Comparison of ENCODE assay signal across 17 cellular contexts in the genomic region with DNA sequence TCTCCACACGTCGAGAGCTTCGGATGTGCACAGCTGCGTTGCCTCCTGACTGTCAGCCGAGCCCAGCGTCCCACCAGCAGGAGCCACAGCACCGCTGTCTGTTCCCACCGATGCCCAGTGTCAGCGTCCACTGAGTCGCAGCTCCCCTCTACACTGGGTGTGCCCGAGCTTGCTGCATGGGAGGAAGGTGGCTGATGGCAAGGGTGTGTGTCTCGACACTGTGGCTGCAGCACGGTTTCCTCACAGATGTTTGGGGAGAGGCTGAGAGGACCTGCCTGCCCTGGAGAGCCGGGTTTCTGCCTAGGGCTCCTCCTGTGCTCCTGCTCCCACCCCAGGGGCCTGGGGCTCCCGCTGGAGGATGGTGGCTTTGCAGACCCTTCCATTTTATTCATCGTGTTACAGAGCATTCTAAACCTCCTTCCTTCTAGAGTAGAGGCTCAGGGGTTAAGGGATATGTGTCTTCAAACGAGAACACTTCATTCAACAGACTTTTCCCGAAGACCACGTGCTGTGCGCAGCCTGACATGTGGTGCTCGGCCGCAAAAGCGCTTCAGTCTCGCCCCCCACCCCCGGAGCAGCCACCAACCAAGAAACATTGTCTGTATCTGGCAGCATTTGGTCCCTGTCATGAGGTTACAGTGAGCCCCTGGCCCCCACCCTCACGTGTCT.
A peak's percentile ranks its signal among the peaks of the same experiment; 100 is the strongest.
DNase-seq lines count a peak whose midpoint lies in the region; ATAC-seq, FAIRE-seq and TF ChIP-seq lines count a peak whose summit lies in the region.
"Had no signal": no experiment of that assay in that cellular context is flagged by ENCODE, and none has a peak within 500 bp of the region (broad histone marks: within the 10 kb centered on the region; RNA-seq: fewer than 3 reads in every experiment).

No MANE protein-coding gene starts in this region.

- no peaks in the 10 kb centered on the region for H3K79me1 ChIP-seq in H1 (ENCODE audit: low read depth, low read length)

- TF ChIP-seq RAD21 in H1 (IDR thresholded peaks at IDR 0.05 in 1 of 2, conservative IDR thresholded peaks at IDR 0.05 in 1 of 2; ENCODE audit: low read depth in 2 of 2, low read length in 2 of 2), result no peak

- H2BK12ac ChIP-seq in H1 (ENCODE audit: low read depth, low read length), result no peak overlapping the region

- intact Hi-C loops in cardiac septum (cut with DNase I) (no loop called here), Right ventricle myocardium superior (cut with DNase I) (no loop called here), sigmoid colon (cut with DNase I) (no loop called here), posterior vena cava (cut with DNase I) (no loop called here)

- peaks cover 0 to 2% (median 0%) of the 10 kb centered on the region in 4 experiments; a peak in 2 of 7 replicates for H3K27me3 ChIP-seq in H1 (replicated peaks in 1 of 4; ENCODE audit: control insufficient read depth in 3 of 4, extremely low read depth in 1 of 4, insufficient read depth in 3 of 4, low read length in 3 of 4)
- no peaks in the 10 kb centered on the region for H3K27me3 ChIP-seq in sigmoid colon

- no peaks in the 10 kb centered on the region for H3K36me3 ChIP-seq in H1 (ENCODE audit: control insufficient read depth in 2 of 4, insufficient read depth in 4 of 4, low read length in 3 of 4)
- H3K36me3 ChIP-seq in sigmoid colon, result no peaks in the 10 kb centered on the region
- H3K36me3 ChIP-seq: HAP-1 had no signal

- CTCF ChIA-PET in HEK293T (lab: Yijun Ruan, JAX) (no interaction called here), H1 (lab: Charles Lee; ENCODE audit: partially characterized antibody) (no interaction called here)

- no peak overlapping the region for H2BK120ac ChIP-seq in H1 (replicated peaks; ENCODE audit: low read depth, low read length)

- H2BK15ac ChIP-seq in H1 (ENCODE audit: low read length), result no peak overlapping the region

- H2AFZ ChIP-seq in H1 (ENCODE audit: low read length), result no peak overlapping the region
- H2AFZ ChIP-seq: GM23338 had no signal

- no peak overlapping the region for H3K56ac ChIP-seq in H1 (replicated peaks; ENCODE audit: insufficient read length, low read depth, low read length)

- H3K18ac ChIP-seq in H1 (ENCODE audit: extremely low read depth, low read length), result no peak overlapping the region

- TF ChIP-seq CTCF in H1 (IDR thresholded peaks at IDR 0.05; ENCODE audit: control extremely low read depth in 1 of 3, insufficient read depth in 1 of 3, low read depth in 1 of 3, low read length in 3 of 3), result no peak
- no peak for TF ChIP-seq CTCF in sigmoid colon (IDR thresholded peaks at IDR 0.05)
- no peak for TF ChIP-seq CTCF in omental fat pad (IDR thresholded peaks at IDR 0.05)

- no peak overlapping the region for H2BK5ac ChIP-seq in H1 (ENCODE audit: low read depth, low read length)

- TF ChIP-seq EP300 in H1 (IDR thresholded peaks at IDR 0.05; ENCODE audit: borderline replicate concordance in 1 of 2, low read depth in 2 of 2, low read length in 2 of 2) (no peak), sigmoid colon (IDR thresholded peaks at IDR 0.05) (no peak)

- DNase-seq in cardiac septum (ENCODE audit: low spot score) (peak; percentile 58), Right ventricle myocardium superior (no peak), HEK293T (ENCODE audit: extremely low spot score) (no peak), H1 (ENCODE audit: low read depth in 1 of 2, low spot score in 2 of 2) (no peak), sigmoid colon (peak; percentile 48), GM19239 (ENCODE audit: insufficient read length, low spot score) (no peak), omental fat pad (ENCODE audit: low spot score) (no peak), posterior vena cava (ENCODE audit: low spot score) (no peak)
- DNase-seq: C1 segment of cervical spinal cord; Calu3; CD4-positive, alpha-beta T cell; DMS 273 treated with DMSO at 0.1 percent for 48 hours; HFFc6 had no signal

- H3K14ac ChIP-seq in H1 (ENCODE audit: insufficient read length), result no peak overlapping the region

- H3K4me1 ChIP-seq in H1 (replicated peaks in 1 of 4; ENCODE audit: control insufficient read depth in 3 of 4, insufficient read depth in 4 of 4, low read length in 3 of 4) (no peaks in the 10 kb centered on the region; a peak in 1 of 7 replicates), sigmoid colon (no peaks in the 10 kb centered on the region)
- H3K4me1 ChIP-seq: HAP-1 had no signal

- FAIRE-seq in H1 (lab: Jason Lieb, UNC) (no peak), GM19239 (lab: Jason Lieb, UNC) (no peak)
- FAIRE-seq: GM12878, GM18507 had no signal

- no peak overlapping the region for H4K91ac ChIP-seq in H1 (replicated peaks; ENCODE audit: insufficient read length, low read length)

- H4K5ac ChIP-seq in H1 (ENCODE audit: insufficient read length, low read depth, low read length), result no peak overlapping the region

- H3K27ac ChIP-seq in H1 (ENCODE audit: low read depth, low read length) (no peak overlapping the region), sigmoid colon (no peak overlapping the region)

- H3K23ac ChIP-seq in H1 (ENCODE audit: insufficient read length), result no peak overlapping the region

- peaks cover 0 to 5% of the 10 kb centered on the region in 2 experiments; a peak in 1 of 4 replicates for H3K9me3 ChIP-seq in H1 (ENCODE audit: insufficient read depth in 2 of 2, low read depth in 1 of 2, low read length in 1 of 2)
- no peaks in the 10 kb centered on the region for H3K9me3 ChIP-seq in sigmoid colon
- H3K9me3 ChIP-seq: HAP-1 had no signal

- 84% methylated on average over 26 of the region's 26 CpGs; no CpG with 5 or more reads in 1 of the 2 experiments for WGBS in H1 (ENCODE audit: extremely low coverage in 1 of 2, insufficient coverage in 1 of 2, insufficient read length in 1 of 2, insufficient replicate concordance in 2 of 2, low coverage in 1 of 2, low lambda C conversion rate in 2 of 2, missing lambda C conversion rate in 1 of 2), 2 experiments
- 79 to 85% methylated on average over 26 of the region's 26 CpGs for WGBS in sigmoid colon, 2 donors

- no peak overlapping the region for H3K9ac ChIP-seq in H1 (replicated peaks in 1 of 4; ENCODE audit: extremely low read depth in 1 of 4, low read depth in 3 of 4, low read length in 3 of 4)

- 0 out of 2 replicates have a peak overlapping the region, but pooled peaks have one; percentile 39 for H2AK5ac ChIP-seq in H1 (ENCODE audit: low read depth, low read length)

- H3K4ac ChIP-seq in H1 (replicated peaks; ENCODE audit: insufficient read length, low read depth, low read length), result no peak overlapping the region

- H3K4me3 ChIP-seq in H1 (ENCODE audit: extremely low read depth in 1 of 4, insufficient read depth in 2 of 4, low read depth in 3 of 4, low read length in 4 of 4) (no peak overlapping the region), sigmoid colon (no peak overlapping the region)
- H3K4me3 ChIP-seq: GM12878, GM23338, HAP-1 had no signal

- POLR2A ChIA-PET in HEK293T (lab: Yijun Ruan, JAX), result no interaction called here
- POLR2A ChIA-PET in H1 (lab: Charles Lee; ENCODE audit: partially characterized antibody), result interaction anchor here (1.5 kb wide), 1 partner anchor 29 kb away, joined by 3 read pairs; no protein-coding TSS in a partner anchor

- H4K8ac ChIP-seq in H1 (ENCODE audit: extremely low read depth, insufficient read depth, low read length), result no peak overlapping the region

- no peaks in the 10 kb centered on the region for H3K79me2 ChIP-seq in H1 (ENCODE audit: control insufficient read depth in 1 of 2, insufficient read depth in 2 of 2, low read length in 2 of 2)

- TF ChIP-seq POLR2A in H1 (IDR thresholded peaks at IDR 0.05; ENCODE audit: control extremely low read depth in 1 of 2, low read depth in 2 of 2, low read length in 2 of 2), result no peak
- TF ChIP-seq POLR2A in sigmoid colon (IDR thresholded peaks at IDR 0.05), result no peak

- H2BK20ac ChIP-seq in H1 (ENCODE audit: low read length), result no peak overlapping the region

- ATAC-seq in Right ventricle myocardium superior (ENCODE audit: poor library complexity) (no peak), omental fat pad (ENCODE audit: low FRiP score) (no peak)
- ATAC-seq: GM12878, GM23338 had no signal

- no peak overlapping the region for H3K4me2 ChIP-seq in H1 (ENCODE audit: insufficient read depth in 1 of 2, low read depth in 2 of 2, low read length in 2 of 2)
- H3K4me2 ChIP-seq: GM23338 had no signal

- no peaks in the 10 kb centered on the region for H4K20me1 ChIP-seq in H1 (replicated peaks in 1 of 2; ENCODE audit: control insufficient read depth in 1 of 2, insufficient read depth in 2 of 2, low read length in 2 of 2)

- H3K23me2 ChIP-seq in H1 (ENCODE audit: low read depth, low read length), result no peaks in the 10 kb centered on the region

TF ChIP-seq in HEK293T, 16 proteins besides CTCF, POLR2A, EP300 and RAD21:
- peak; percentile 24; the same call in 1 of the 2 replicates for TF ChIP-seq L3MBTL2 (conservative IDR thresholded peaks at IDR 0.05)
- no peak for TF ChIP-seq CTBP1 (IDR thresholded peaks at IDR 0.05; ENCODE audit: borderline replicate concordance)

TF ChIP-seq in H1, 55 proteins besides CTCF, POLR2A, EP300 and RAD21 (continues in another document):
- TF ChIP-seq SP1 (IDR thresholded peaks at IDR 0.05; ENCODE audit: low read depth, low read length) (no peak), SP4 (IDR thresholded peaks at IDR 0.05; ENCODE audit: low read length) (no peak), TBP (IDR thresholded peaks at IDR 0.05; ENCODE audit: low read depth, low read length) (no peak), ZNF274 (IDR thresholded peaks at IDR 0.05; ENCODE audit: borderline replicate concordance, extremely low read depth, low read length) (no peak)
- TF ChIP-seq, protein P1, sequence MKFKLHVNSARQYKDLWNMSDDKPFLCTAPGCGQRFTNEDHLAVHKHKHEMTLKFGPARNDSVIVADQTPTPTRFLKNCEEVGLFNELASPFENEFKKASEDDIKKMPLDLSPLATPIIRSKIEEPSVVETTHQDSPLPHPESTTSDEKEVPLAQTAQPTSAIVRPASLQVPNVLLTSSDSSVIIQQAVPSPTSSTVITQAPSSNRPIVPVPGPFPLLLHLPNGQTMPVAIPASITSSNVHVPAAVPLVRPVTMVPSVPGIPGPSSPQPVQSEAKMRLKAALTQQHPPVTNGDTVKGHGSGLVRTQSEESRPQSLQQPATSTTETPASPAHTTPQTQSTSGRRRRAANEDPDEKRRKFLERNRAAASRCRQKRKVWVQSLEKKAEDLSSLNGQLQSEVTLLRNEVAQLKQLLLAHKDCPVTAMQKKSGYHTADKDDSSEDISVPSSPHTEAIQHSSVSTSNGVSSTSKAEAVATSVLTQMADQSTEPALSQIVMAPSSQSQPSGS (IDR thresholded peaks at IDR 0.05; ENCODE audit: low read length), result no peak
- TF ChIP-seq, protein P2, sequence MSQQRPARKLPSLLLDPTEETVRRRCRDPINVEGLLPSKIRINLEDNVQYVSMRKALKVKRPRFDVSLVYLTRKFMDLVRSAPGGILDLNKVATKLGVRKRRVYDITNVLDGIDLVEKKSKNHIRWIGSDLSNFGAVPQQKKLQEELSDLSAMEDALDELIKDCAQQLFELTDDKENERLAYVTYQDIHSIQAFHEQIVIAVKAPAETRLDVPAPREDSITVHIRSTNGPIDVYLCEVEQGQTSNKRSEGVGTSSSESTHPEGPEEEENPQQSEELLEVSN (IDR thresholded peaks at IDR 0.05), result no peak
- TF ChIP-seq, protein P3, sequence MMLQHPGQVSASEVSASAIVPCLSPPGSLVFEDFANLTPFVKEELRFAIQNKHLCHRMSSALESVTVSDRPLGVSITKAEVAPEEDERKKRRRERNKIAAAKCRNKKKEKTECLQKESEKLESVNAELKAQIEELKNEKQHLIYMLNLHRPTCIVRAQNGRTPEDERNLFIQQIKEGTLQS (IDR thresholded peaks at IDR 0.05; ENCODE audit: insufficient read depth, low read depth, low read length), result no peak

Comparison
In these comparisons a context has a peak if more than half of its experiments do, and no peak if none do; other contexts are left out.
1. DNase-seq: peak in cardiac septum (single experiment) and sigmoid colon (single experiment); none in Right ventricle myocardium superior (single experiment), HEK293T (single experiment), H1 (0 of 2), GM19239 (single experiment), omental fat pad (single experiment) and posterior vena cava (single experiment).